In genomic region chr17:35119370-35120185, GRCh38 we compare ENCODE assay signal across 8 cellular contexts. TPM values are rescaled to one million over a fixed set of nuclear protein-coding genes. Genes with fewer than 3 reads are reported as not detected.
DNase-seq lines count a peak whose midpoint lies in the region; ATAC-seq and TF ChIP-seq lines count a peak whose summit lies in the region.

RAD51D (minus strand) TSS chr17:35119860; CDS start chr17:35119613, 247 bp downstream.

- CTCF ChIA-PET in RWPE1 (lab: Yijun Ruan, JAX): interaction anchor here (0.5 to 2.5 kb wide), 24 partner anchors 10 to 1733 kb away, joined by 3 to 13 read pairs (median 3); no protein-coding TSS in a partner anchor

- H3K4me1 Mint-ChIP-seq in activated T-helper 2 cell treated with anti-CD3 and anti-CD28 coated beads, Interferon-gamma antibody, Interleukin-2, Interleukin-4, amounts not matched to agents 10 μg/mL and 5 μg/mL and 100 μg/mL, durations not matched to agents 14 hours and 24 hours and 36 hours (ENCODE audit: low read depth): peaks cover 23% of the 10 kb centered on the region
- H3K4me1 Mint-ChIP-seq in natural killer cell treated with Interleukin-12 subunit alpha and Interleukin-12 subunit beta and Interleukin-15 and Interleukin-18, amount 100 ng/mL, for 72 hours (ENCODE audit: low read depth in 2 of 2): peaks cover 21 to 33% of the 10 kb centered on the region in 2 donors

- no peaks in the 10 kb centered on the region for H3K9me3 Mint-ChIP-seq in activated T-helper 2 cell treated with anti-CD3 and anti-CD28 coated beads, Interferon-gamma antibody, Interleukin-2, Interleukin-4, amounts not matched to agents 10 μg/mL and 5 μg/mL and 100 μg/mL, durations not matched to agents 14 hours and 24 hours and 36 hours
- H3K9me3 Mint-ChIP-seq in natural killer cell treated with Interleukin-12 subunit alpha and Interleukin-12 subunit beta and Interleukin-15 and Interleukin-18, amount 100 ng/mL, for 72 hours: no peaks in the 10 kb centered on the region

- H3K27me3 Mint-ChIP-seq in activated T-helper 2 cell treated with anti-CD3 and anti-CD28 coated beads, Interferon-gamma antibody, Interleukin-2, Interleukin-4, amounts not matched to agents 10 μg/mL and 5 μg/mL and 100 μg/mL, durations not matched to agents 14 hours and 24 hours and 36 hours (ENCODE audit: low read depth): peaks cover 1% of the 10 kb centered on the region
- no peaks in the 10 kb centered on the region for H3K27me3 Mint-ChIP-seq in natural killer cell treated with Interleukin-12 subunit alpha and Interleukin-12 subunit beta and Interleukin-15 and Interleukin-18, amount 100 ng/mL, for 72 hours

- H3K4me3 ChIP-seq in fibroblast of the aortic adventitia (ENCODE audit: low read depth, low read length): peak within 1 kb of the TSS; percentile 91

- H3K27ac ChIP-seq in RWPE1: peak within 1 kb of the TSS; percentile 71

- TF ChIP-seq CTCF in LNCAP (IDR thresholded peaks at IDR 0.05): peak; percentile 95
- peak; percentile 95 for TF ChIP-seq CTCF in RWPE1 (conservative IDR thresholded peaks at IDR 0.05; ENCODE audit: low read depth)
- peak; percentile 73 for TF ChIP-seq CTCF in fibroblast of the aortic adventitia (IDR thresholded peaks at IDR 0.05; ENCODE audit: insufficient read depth, low read length)

- POLR2A ChIA-PET in RWPE1 (lab: Yijun Ruan, JAX; ENCODE audit: low non-redundant PET): no interaction called here

- DNase-seq in DMS153 treated with DMSO at 0.1 percent for 48 hours (lab: John Stamatoyannopoulos, UW; ENCODE audit: unreplicated experiment) (peak; percentile 50), RWPE1 (ENCODE audit: low spot score) (peak; percentile 76), fibroblast of the aortic adventitia (ENCODE audit: low read depth) (peak; percentile 59)
- DNase-seq in activated T-helper 2 cell treated with anti-CD3 and anti-CD28 coated beads, Interferon-gamma antibody, Interleukin-2, Interleukin-4, amounts not matched to agents 10 μg/mL and 5 μg/mL and 100 μg/mL, durations not matched to agents 14 hours and 24 hours and 36 hours (ENCODE audit: low spot score): peak; percentile 75
- peak; percentile 83 for DNase-seq in natural killer cell treated with Interleukin-12 subunit alpha and Interleukin-12 subunit beta and Interleukin-15 and Interleukin-18, amount 100 ng/mL, for 72 hours (ENCODE audit: low spot score)
- DNase-seq in stimulated activated naive CD8-positive, alpha-beta T cell treated with anti-CD3 and anti-CD28 coated beads, Interleukin-15, Interleukin-2, amounts not matched to agents 100 U/mL and 50 U/mL, for 24 hours: peak; percentile 85

- intact Hi-C loops in activated T-helper 2 cell treated with anti-CD3 and anti-CD28 coated beads, Interferon-gamma antibody, Interleukin-2, Interleukin-4, amounts not matched to agents 10 μg/mL and 5 μg/mL and 100 μg/mL, durations not matched to agents 14 hours and 24 hours and 36 hours (cut with micrococcal nuclease): loop anchor here (1.0 to 10.0 kb wide), 5 partner anchors 30 to 695 kb away; partner anchors contain the start of gene LIG3

- ATAC-seq in GM21786 (IDR thresholded peaks at IDR 0.05; ENCODE audit: unreplicated experiment): peak; percentile 63
- ATAC-seq in natural killer cell treated with Interleukin-12 subunit alpha and Interleukin-12 subunit beta and Interleukin-15 and Interleukin-18, amount 100 ng/mL, for 72 hours: peak; percentile 96
- peak; percentile 91 for ATAC-seq in stimulated activated naive CD8-positive, alpha-beta T cell treated with anti-CD3 and anti-CD28 coated beads, Interleukin-15, Interleukin-2, amounts not matched to agents 100 U/mL and 50 U/mL, for 24 hours

- H3K27ac Mint-ChIP-seq in activated T-helper 2 cell treated with anti-CD3 and anti-CD28 coated beads, Interferon-gamma antibody, Interleukin-2, Interleukin-4, amounts not matched to agents 10 μg/mL and 5 μg/mL and 100 μg/mL, durations not matched to agents 14 hours and 24 hours and 36 hours: peak within 1 kb of the TSS; percentile 89
- peak within 1 kb of the TSS; percentile 64 to 94 for H3K27ac Mint-ChIP-seq in natural killer cell treated with Interleukin-12 subunit alpha and Interleukin-12 subunit beta and Interleukin-15 and Interleukin-18, amount 100 ng/mL, for 72 hours

- peak within 1 kb of the TSS; percentile 94 for H3K4me3 Mint-ChIP-seq in activated T-helper 2 cell treated with anti-CD3 and anti-CD28 coated beads, Interferon-gamma antibody, Interleukin-2, Interleukin-4, amounts not matched to agents 10 μg/mL and 5 μg/mL and 100 μg/mL, durations not matched to agents 14 hours and 24 hours and 36 hours (ENCODE audit: low read depth)
- H3K4me3 Mint-ChIP-seq in natural killer cell treated with Interleukin-12 subunit alpha and Interleukin-12 subunit beta and Interleukin-15 and Interleukin-18, amount 100 ng/mL, for 72 hours: peak within 1 kb of the TSS; percentile 88

- H3K36me3 Mint-ChIP-seq in activated T-helper 2 cell treated with anti-CD3 and anti-CD28 coated beads, Interferon-gamma antibody, Interleukin-2, Interleukin-4, amounts not matched to agents 10 μg/mL and 5 μg/mL and 100 μg/mL, durations not matched to agents 14 hours and 24 hours and 36 hours (ENCODE audit: low read depth): peaks cover 26% of the 10 kb centered on the region
- H3K36me3 Mint-ChIP-seq in natural killer cell treated with Interleukin-12 subunit alpha and Interleukin-12 subunit beta and Interleukin-15 and Interleukin-18, amount 100 ng/mL, for 72 hours: no peaks in the 10 kb centered on the region

RNA-seq across cellular contexts. Expression of gene RAD51D, which starts in this region (rescaled TPM):
- 29.5 and 31.9 TPM in 2 replicates for total RNA-seq in activated T-helper 2 cell treated with anti-CD3 and anti-CD28 coated beads, Interferon-gamma antibody, Interleukin-2, Interleukin-4, amounts not matched to agents 10 μg/mL and 5 μg/mL and 100 μg/mL, durations not matched to agents 14 hours and 24 hours and 36 hours
- total RNA-seq in fibroblast of the aortic adventitia (ENCODE audit: low replicate concordance): 4.7 and 14.8 TPM in 2 replicates
- 10 to 100 TPM; 27.8 to 68.3 TPM for total RNA-seq in natural killer cell treated with Interleukin-12 subunit alpha and Interleukin-12 subunit beta and Interleukin-15 and Interleukin-18, amount 100 ng/mL, for 72 hours

Comparison
In these comparisons a context has a peak if more than half of its experiments do, and no peak if none do; other contexts are left out.
1. Peak in every context shown above with its lines: DNase-seq, ATAC-seq, H3K4me3 ChIP-seq and H3K27ac ChIP-seq.